In the genomic region with DNA sequence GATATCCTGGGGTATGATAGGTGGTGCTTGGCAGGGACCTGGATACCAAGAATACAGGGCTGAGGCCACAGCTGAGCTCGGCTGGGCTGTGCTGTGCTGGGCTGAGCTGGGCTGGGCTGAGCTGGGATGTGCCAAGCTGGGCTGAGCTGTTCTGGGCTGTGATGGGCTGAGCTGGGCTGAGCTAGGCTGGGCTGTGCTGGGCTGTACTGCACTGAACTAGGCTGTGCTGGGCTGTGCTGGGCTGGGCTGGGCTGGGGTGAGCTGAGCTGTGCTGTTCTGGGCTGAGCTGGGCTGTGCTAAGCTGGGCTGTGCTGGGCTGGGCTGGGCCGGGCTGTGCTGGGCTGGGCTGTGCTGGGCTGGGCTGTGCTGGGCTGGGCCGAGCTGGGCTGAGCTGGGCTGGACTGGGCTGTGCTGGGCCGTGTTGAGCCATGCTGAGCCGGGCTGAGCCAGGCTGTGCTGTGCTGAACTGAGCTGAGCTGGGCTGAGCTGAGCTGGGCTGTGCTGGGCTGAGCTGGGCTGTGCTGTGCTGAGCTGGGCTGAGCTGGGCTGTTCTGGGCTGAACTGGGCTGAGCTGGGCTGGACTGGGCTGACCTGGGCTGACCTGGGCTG, we compare ENCODE assay signal across 1 cellular context.
TF ChIP-seq lines count a peak whose summit lies in the region.

No MANE protein-coding gene starts in this region.

TF ChIP-seq in A549, 52 proteins besides CTCF, POLR2A, EP300 and RAD21 (continued from another document):
- TF ChIP-seq, protein P1, sequence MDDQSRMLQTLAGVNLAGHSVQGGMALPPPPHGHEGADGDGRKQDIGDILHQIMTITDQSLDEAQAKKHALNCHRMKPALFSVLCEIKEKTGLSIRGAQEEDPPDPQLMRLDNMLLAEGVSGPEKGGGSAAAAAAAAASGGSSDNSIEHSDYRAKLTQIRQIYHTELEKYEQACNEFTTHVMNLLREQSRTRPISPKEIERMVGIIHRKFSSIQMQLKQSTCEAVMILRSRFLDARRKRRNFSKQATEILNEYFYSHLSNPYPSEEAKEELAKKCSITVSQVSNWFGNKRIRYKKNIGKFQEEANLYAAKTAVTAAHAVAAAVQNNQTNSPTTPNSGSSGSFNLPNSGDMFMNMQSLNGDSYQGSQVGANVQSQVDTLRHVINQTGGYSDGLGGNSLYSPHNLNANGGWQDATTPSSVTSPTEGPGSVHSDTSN (IDR thresholded peaks at IDR 0.05): no peak
- TF ChIP-seq EHF (CRISPR knock-in tag; IDR thresholded peaks at IDR 0.05) (no peak), CHD2 (IDR thresholded peaks at IDR 0.05; ENCODE audit: low read length, partially characterized antibody) (no peak), JUN (IDR thresholded peaks at IDR 0.05) (no peak), RCOR1 (IDR thresholded peaks at IDR 0.05; ENCODE audit: low read depth, low read length) (no peak), CEBPB (IDR thresholded peaks at IDR 0.05) (no peak), FOXS1 (CRISPR knock-in tag; IDR thresholded peaks at IDR 0.05) (no peak)
- TF ChIP-seq, protein P2, sequence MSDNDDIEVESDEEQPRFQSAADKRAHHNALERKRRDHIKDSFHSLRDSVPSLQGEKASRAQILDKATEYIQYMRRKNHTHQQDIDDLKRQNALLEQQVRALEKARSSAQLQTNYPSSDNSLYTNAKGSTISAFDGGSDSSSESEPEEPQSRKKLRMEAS (IDR thresholded peaks at IDR 0.05): no peak
TF ChIP-seq in A549: peak in this region for 0.
